8 cellular contexts compared by ENCODE assay signal in genomic region chr1:182615468-182616129, GRCh38. TPM values are rescaled to one million over a fixed set of nuclear protein-coding genes. Genes with fewer than 3 reads are reported as not detected.
DNase-seq lines count a peak whose midpoint lies in the region; ATAC-seq and TF ChIP-seq lines count a peak whose summit lies in the region.

No MANE protein-coding gene starts in this region.

- H3K36me3 Mint-ChIP-seq in activated CD4-positive, alpha-beta T cell treated with anti-CD3 and anti-CD28 coated beads, Interleukin-2, amount 10 ng/mL, durations not matched to agents 7 days and 5 days (ENCODE audit: low read depth) = peaks cover 7% of the 10 kb centered on the region
- peaks cover 0 to 4% of the 10 kb centered on the region in 2 donors for H3K36me3 Mint-ChIP-seq in naive B cell

- peak overlapping the region; percentile 90 for H3K27ac ChIP-seq in upper lobe of right lung

- H3K9me3 ChIP-seq in upper lobe of right lung = no peaks in the 10 kb centered on the region

- intact Hi-C loops in upper lobe of right lung (cut with DNase I) = no loop called here

- POLR2A ChIA-PET in activated CD4-positive, alpha-beta T cell treated with anti-CD3 and anti-CD28 coated beads, Interleukin-2, amount 10 ng/mL, durations not matched to agents 7 days and 5 days (lab: Charles Lee) = interaction anchor here (1.3 kb wide), 1 partner anchor 12 kb away, joined by 5 read pairs; no protein-coding TSS in a partner anchor

- TF ChIP-seq CTCF in epithelial cell of proximal tubule (conservative IDR thresholded peaks at IDR 0.05; ENCODE audit: low read depth, low read length) (no peak), upper lobe of right lung (IDR thresholded peaks at IDR 0.05) (no peak)

- H3K36me3 ChIP-seq in upper lobe of right lung = no peaks in the 10 kb centered on the region

- H3K4me3 ChIP-seq in epithelial cell of proximal tubule (ENCODE audit: low read depth, low read length) (peak overlapping the region; percentile 56), upper lobe of right lung (peak overlapping the region; percentile 58)

- peaks cover 40% of the 10 kb centered on the region for H3K4me1 Mint-ChIP-seq in activated CD4-positive, alpha-beta T cell treated with anti-CD3 and anti-CD28 coated beads, Interleukin-2, amount 10 ng/mL, durations not matched to agents 7 days and 5 days
- H3K4me1 Mint-ChIP-seq in naive B cell = peaks cover 16 to 30% (median 20%) of the 10 kb centered on the region in 3 donors

- H3K27ac Mint-ChIP-seq in activated CD4-positive, alpha-beta T cell treated with anti-CD3 and anti-CD28 coated beads, Interleukin-2, amount 10 ng/mL, durations not matched to agents 7 days and 5 days = peak overlapping the region; percentile 87
- peak overlapping the region; percentile 86 to 92 (median 90) for H3K27ac Mint-ChIP-seq in naive B cell

- H3K27me3 Mint-ChIP-seq in activated CD4-positive, alpha-beta T cell treated with anti-CD3 and anti-CD28 coated beads, Interleukin-2, amount 10 ng/mL, durations not matched to agents 7 days and 5 days = peaks cover 81% of the 10 kb centered on the region
- H3K27me3 Mint-ChIP-seq in naive B cell = peaks cover 18 to 57% (median 34%) of the 10 kb centered on the region in 3 donors

- CTCF ChIA-PET in activated CD4-positive, alpha-beta T cell treated with anti-CD3 and anti-CD28 coated beads, Interleukin-2, amount 10 ng/mL, durations not matched to agents 7 days and 5 days (lab: Charles Lee) = interaction anchor here (0.8 to 2.7 kb wide), 9 partner anchors 9 to 169 kb away, joined by 3 to 11 read pairs (median 6); partner anchors contain the start of gene RNASEL

- ATAC-seq in GM21737 (IDR thresholded peaks at IDR 0.05; ENCODE audit: unreplicated experiment) (peak; percentile 22), naive B cell (ENCODE audit: low read depth in 2 of 2) (peak; percentile 17 to 19), upper lobe of right lung (peak; percentile 21)

- H3K4me1 ChIP-seq in upper lobe of right lung = peaks cover 19% of the 10 kb centered on the region

- H3K27me3 ChIP-seq in upper lobe of right lung = no peaks in the 10 kb centered on the region

- peak; percentile 46 for DNase-seq in ELF-1 (ENCODE audit: low read depth, low spot score)
- DNase-seq in NCI-H1105 (lab: John Stamatoyannopoulos, UW) = peak; percentile 72
- DNase-seq in activated CD4-positive, alpha-beta T cell treated with anti-CD3 and anti-CD28 coated beads, Interleukin-2, amount 10 ng/mL, durations not matched to agents 7 days and 5 days = peak; percentile 23
- DNase-seq in epithelial cell of proximal tubule (ENCODE audit: low read depth) = no peak
- no peak for DNase-seq in naive B cell
- DNase-seq in upper lobe of right lung = peak; percentile 71
- no peak for DNase-seq in SK-N-DZ (ENCODE audit: low spot score)

- peak overlapping the region; percentile 57 for H3K4me3 Mint-ChIP-seq in activated CD4-positive, alpha-beta T cell treated with anti-CD3 and anti-CD28 coated beads, Interleukin-2, amount 10 ng/mL, durations not matched to agents 7 days and 5 days
- H3K4me3 Mint-ChIP-seq in naive B cell = peak overlapping the region; percentile 84 to 94 (median 90)

- H3K9me3 Mint-ChIP-seq in activated CD4-positive, alpha-beta T cell treated with anti-CD3 and anti-CD28 coated beads, Interleukin-2, amount 10 ng/mL, durations not matched to agents 7 days and 5 days = peaks cover 7% of the 10 kb centered on the region
- peaks cover 0 to 7% (median 2%) of the 10 kb centered on the region in 7 donors for H3K9me3 Mint-ChIP-seq in naive B cell

RNA-seq across cellular contexts. Expression of gene RGS16, which starts 11.4 kb away (rescaled TPM):
- 1 to 10 TPM; 1.9 to 2.0 TPM for total RNA-seq in activated CD4-positive, alpha-beta T cell treated with anti-CD3 and anti-CD28 coated beads, Interleukin-2, amount 10 ng/mL, durations not matched to agents 7 days and 5 days
- 0.36 and 0.81 TPM in 2 replicates for total RNA-seq in epithelial cell of proximal tubule
- 1 to 10 TPM in 4 of 6 donors, under 1 TPM in 2; 0.52 to 8.9 (median 1.8) TPM for polyA plus RNA-seq in naive B cell (ENCODE audit: low read depth in 6 of 6)
- 12.0 TPM for total RNA-seq in upper lobe of right lung
- polyA plus RNA-seq in SK-N-DZ (2014; cell fraction: cytosol; rRNA removed) = 0.94 and 1.0 TPM in 2 replicates
- 0.24 and 0.40 TPM in 2 replicates for polyA plus RNA-seq in SK-N-DZ (2014; cell fraction: nucleus; rRNA removed)

RNA-seq across cellular contexts. Expression of gene RNASEL, which starts 26.5 kb away (rescaled TPM):
- 1 to 10 TPM; 6.7 to 7.3 TPM for total RNA-seq in activated CD4-positive, alpha-beta T cell treated with anti-CD3 and anti-CD28 coated beads, Interleukin-2, amount 10 ng/mL, durations not matched to agents 7 days and 5 days
- total RNA-seq in epithelial cell of proximal tubule (1.7 and 2.5 TPM in 2 replicates), upper lobe of right lung (12.8 TPM)
- polyA plus RNA-seq in naive B cell (ENCODE audit: low read depth in 6 of 6) = 10 to 100 TPM in 1 of 6 donors, 1 to 10 TPM in 5; 5.0 to 10.1 (median 7.1) TPM
- polyA plus RNA-seq in SK-N-DZ (2014; cell fraction: cytosol; rRNA removed) = 0.07 and 0.50 TPM in 2 replicates
- polyA plus RNA-seq in SK-N-DZ (2014; cell fraction: nucleus; rRNA removed) = 0.43 TPM in 1 of 2 replicates, not detected in the other

Comparison
In these comparisons a context has a peak if more than half of its experiments do, and no peak if none do; other contexts are left out.
1. DNase-seq: peak in ELF-1 (single experiment), NCI-H1105 (single experiment), activated CD4-positive, alpha-beta T cell treated with anti-CD3 and anti-CD28 coated beads, Interleukin-2, amount 10 ng/mL, durations not matched to agents 7 days and 5 days (single experiment) and upper lobe of right lung (single experiment); none in epithelial cell of proximal tubule (single experiment), naive B cell (single experiment) and SK-N-DZ (single experiment).
2. Peak in every context shown above with its lines, with median percentiles within 50 percentile points of each other: ATAC-seq.